In genomic region chr18:79963658-79964329, GRCh38 we compare ENCODE assay signal across 9 cellular contexts. TPM values are rescaled to one million over a fixed set of nuclear protein-coding genes. Genes with fewer than 3 reads are reported as not detected.
DNase-seq lines count a peak whose midpoint lies in the region; ATAC-seq and TF ChIP-seq lines count a peak whose summit lies in the region.
"Had no signal": no experiment of that assay in that cellular context is flagged by ENCODE, and none has a peak within 500 bp of the region (broad histone marks: within the 10 kb centered on the region; RNA-seq: fewer than 3 reads in every experiment).

No MANE protein-coding gene starts in this region.

- H3K4me3 ChIP-seq in GM23338 = peak overlapping the region; percentile 56
- H3K4me3 ChIP-seq in hepatocyte = no peak overlapping the region
- H3K4me3 ChIP-seq in smooth muscle cell = peak overlapping the region; percentile 69

- H3K4me1 Mint-ChIP-seq in GM23338 = peaks cover 27% of the 10 kb centered on the region
- H3K4me1 Mint-ChIP-seq in activated CD8-positive, alpha-beta T cell treated with anti-CD3 and anti-CD28 coated beads, Interleukin-2, amount 10 ng/mL, durations not matched to agents 7 days and 5 days (ENCODE audit: low read depth) = peaks cover 35% of the 10 kb centered on the region

- H3K4me2 ChIP-seq in GM23338 = peak overlapping the region; percentile 78
- H3K4me2 ChIP-seq in hepatocyte = peak overlapping the region; percentile 94
- peak overlapping the region; percentile 90 for H3K4me2 ChIP-seq in smooth muscle cell

- TF ChIP-seq CTCF in GM23338 (conservative IDR thresholded peaks at IDR 0.05; ENCODE audit: low read depth in 2 of 2) (no peak), hepatocyte (IDR thresholded peaks at IDR 0.05; ENCODE audit: poor library complexity) (no peak), smooth muscle cell (IDR thresholded peaks at IDR 0.05; ENCODE audit: borderline replicate concordance, insufficient read depth, poor library complexity, severe bottlenecking) (no peak)

- H2AFZ ChIP-seq in GM23338 (no peak overlapping the region), hepatocyte (no peak overlapping the region), smooth muscle cell (ENCODE audit: low read depth) (no peak overlapping the region)

- H3K4me3 Mint-ChIP-seq in GM23338 = peak overlapping the region; percentile 23; the same call in 2 of the 3 replicates
- H3K4me3 Mint-ChIP-seq in activated CD8-positive, alpha-beta T cell treated with anti-CD3 and anti-CD28 coated beads, Interleukin-2, amount 10 ng/mL, durations not matched to agents 7 days and 5 days = peak overlapping the region; percentile 22

- H3K27me3 Mint-ChIP-seq in GM23338 (ENCODE audit: insufficient read depth, low read depth, poor library complexity) = peaks cover 58% of the 10 kb centered on the region
- peaks cover 6% of the 10 kb centered on the region for H3K27me3 Mint-ChIP-seq in activated CD8-positive, alpha-beta T cell treated with anti-CD3 and anti-CD28 coated beads, Interleukin-2, amount 10 ng/mL, durations not matched to agents 7 days and 5 days (ENCODE audit: low read depth)

- POLR2A ChIA-PET in activated CD8-positive, alpha-beta T cell treated with anti-CD3 and anti-CD28 coated beads, Interleukin-2, amount 10 ng/mL, durations not matched to agents 7 days and 5 days (lab: Charles Lee) = interaction anchor here (1.8 kb wide), 1 partner anchor 12 kb away, joined by 6 read pairs; the partner anchor contains the start of gene SLC66A2

- 92% methylated on average over 29 of the region's 30 CpGs for WGBS in hepatocyte (ENCODE audit: low lambda C conversion rate, missing lambda C conversion rate)
- 91% methylated on average over 30 of the region's 30 CpGs for WGBS in smooth muscle cell (ENCODE audit: low lambda C conversion rate)

- H3K36me3 Mint-ChIP-seq in GM23338 (ENCODE audit: low read depth) = no peaks in the 10 kb centered on the region
- H3K36me3 Mint-ChIP-seq in activated CD8-positive, alpha-beta T cell treated with anti-CD3 and anti-CD28 coated beads, Interleukin-2, amount 10 ng/mL, durations not matched to agents 7 days and 5 days (ENCODE audit: low read depth) = peaks cover 5% of the 10 kb centered on the region

- peaks cover 25% of the 10 kb centered on the region for H3K4me1 ChIP-seq in GM23338 (ENCODE audit: insufficient read depth)
- peaks cover 20% of the 10 kb centered on the region for H3K4me1 ChIP-seq in hepatocyte (ENCODE audit: insufficient read depth)
- peaks cover 14% of the 10 kb centered on the region for H3K4me1 ChIP-seq in smooth muscle cell (ENCODE audit: low read depth)

- 0 out of 2 replicates have a peak, but pooled peaks cover 5% of the 10 kb centered on the region for H3K79me2 ChIP-seq in GM23338 (replicated peaks; ENCODE audit: insufficient read depth)
- peaks cover 24% of the 10 kb centered on the region for H3K79me2 ChIP-seq in hepatocyte
- H3K79me2 ChIP-seq in smooth muscle cell (ENCODE audit: low read depth) = peaks cover 3% of the 10 kb centered on the region

- H3K27ac Mint-ChIP-seq in GM23338 = no peak overlapping the region
- H3K27ac Mint-ChIP-seq in activated CD8-positive, alpha-beta T cell treated with anti-CD3 and anti-CD28 coated beads, Interleukin-2, amount 10 ng/mL, durations not matched to agents 7 days and 5 days = no peak overlapping the region

- no peaks in the 10 kb centered on the region for H3K9me3 ChIP-seq in hepatocyte (ENCODE audit: low read depth)
- no peaks in the 10 kb centered on the region for H3K9me3 ChIP-seq in smooth muscle cell (replicated peaks; ENCODE audit: low read depth)

- no peaks in the 10 kb centered on the region; the same call in 1 of the 3 replicates for H3K9me3 Mint-ChIP-seq in GM23338
- H3K9me3 Mint-ChIP-seq in activated CD8-positive, alpha-beta T cell treated with anti-CD3 and anti-CD28 coated beads, Interleukin-2, amount 10 ng/mL, durations not matched to agents 7 days and 5 days (ENCODE audit: insufficient read depth) = no peaks in the 10 kb centered on the region

- H3K27ac ChIP-seq in GM23338 (ENCODE audit: low read depth) (no peak overlapping the region), hepatocyte (peak overlapping the region; percentile 96), smooth muscle cell (ENCODE audit: low read depth) (peak overlapping the region; percentile 78)

- CTCF ChIA-PET in activated CD8-positive, alpha-beta T cell treated with anti-CD3 and anti-CD28 coated beads, Interleukin-2, amount 10 ng/mL, durations not matched to agents 7 days and 5 days (lab: Charles Lee) = interaction anchor here (0.9 kb wide), 1 partner anchor 21 kb away, joined by 5 read pairs; no protein-coding TSS in a partner anchor

- no peaks in the 10 kb centered on the region for H3K9me2 ChIP-seq in GM23338 (ENCODE audit: insufficient read depth)
- no peaks in the 10 kb centered on the region for H3K9me2 ChIP-seq in hepatocyte (replicated peaks; ENCODE audit: insufficient read depth)

- no peak for DNase-seq in GM23338 (ENCODE audit: low spot score)
- no peak for DNase-seq in activated CD8-positive, alpha-beta T cell treated with anti-CD3 and anti-CD28 coated beads, Interleukin-2, amount 10 ng/mL, durations not matched to agents 7 days and 5 days
- no peak for DNase-seq in hepatocyte (ENCODE audit: low spot score)
- DNase-seq in smooth muscle cell (lab: John Stamatoyannopoulos, UW; ENCODE audit: unreplicated experiment) = no peak
- no peak for DNase-seq in NCI-H2107 treated with DMSO at 0.1 percent for 48 hours (lab: John Stamatoyannopoulos, UW; ENCODE audit: unreplicated experiment)
- no peak for DNase-seq in superior temporal gyrus (ENCODE audit: extremely low spot score)
- DNase-seq in DMS114 treated with DMSO at 0.1 percent for 48 hours (lab: John Stamatoyannopoulos, UW; ENCODE audit: unreplicated experiment) = no peak
- DNase-seq: NCI-H1092 treated with DMSO at 0.1 percent for 48 hours had no signal

- ATAC-seq in GM23338 (peak; percentile 4; the same call in 2 of the 3 replicates), GM21423 (IDR thresholded peaks at IDR 0.05; ENCODE audit: unreplicated experiment) (no peak)
- ATAC-seq in activated CD8-positive, alpha-beta T cell treated with anti-CD3 and anti-CD28 coated beads, Interleukin-2, amount 10 ng/mL, durations not matched to agents 7 days and 5 days = no peak

- peaks cover 7% of the 10 kb centered on the region; the same call in 1 of the 2 replicates for H3F3A ChIP-seq in GM23338 (replicated peaks; ENCODE audit: low read depth)
- H3F3A ChIP-seq in smooth muscle cell (ENCODE audit: low read depth) = peaks cover 29% of the 10 kb centered on the region

- peaks cover 68% of the 10 kb centered on the region for H3K27me3 ChIP-seq in GM23338 (ENCODE audit: insufficient read depth)
- H3K27me3 ChIP-seq in hepatocyte = no peaks in the 10 kb centered on the region
- H3K27me3 ChIP-seq in smooth muscle cell (ENCODE audit: low read depth) = no peaks in the 10 kb centered on the region

- no peak overlapping the region for H3K9ac ChIP-seq in smooth muscle cell (ENCODE audit: low read depth)

- H3K36me3 ChIP-seq in GM23338 (ENCODE audit: insufficient read depth) (no peaks in the 10 kb centered on the region), hepatocyte (replicated peaks; ENCODE audit: insufficient read depth, low read depth) (no peaks in the 10 kb centered on the region), smooth muscle cell (ENCODE audit: low read depth) (no peaks in the 10 kb centered on the region)

- H4K20me1 ChIP-seq in GM23338 (replicated peaks; ENCODE audit: insufficient read depth) (peaks cover 6% of the 10 kb centered on the region), hepatocyte (ENCODE audit: insufficient read depth, poor library complexity, severe bottlenecking) (peaks cover 6% of the 10 kb centered on the region), smooth muscle cell (ENCODE audit: low read depth) (no peaks in the 10 kb centered on the region)

TF ChIP-seq in GM23338, 12 proteins besides CTCF, POLR2A, EP300 and RAD21 (continues in another document):
- no peak for TF ChIP-seq NANOG (IDR thresholded peaks at IDR 0.05; ENCODE audit: borderline replicate concordance)

RNA-seq across cellular contexts. Expression of gene HSBP1L1, which starts 0.6 kb away (rescaled TPM):
- 1.8 TPM in 1 of 2 replicates, not detected in the other for total RNA-seq in GM23338 (2014; rRNA removed; shearing (Covaris generic))
- polyA plus RNA-seq in GM23338 (2016; fragmentation: Nextera tagmentation; extraction: Ambion mirVana) (2.3 and 3.7 TPM in 2 replicates), hepatocyte (81.9 and 82.0 TPM in 2 replicates), smooth muscle cell (12.4 and 23.5 TPM in 2 replicates)
- total RNA-seq in activated CD8-positive, alpha-beta T cell treated with anti-CD3 and anti-CD28 coated beads, Interleukin-2, amount 10 ng/mL, durations not matched to agents 7 days and 5 days = 1 to 10 TPM in 1 of 2 experiments, under 1 TPM in 1; 0.50 to 1.5 TPM
- total RNA-seq in hepatocyte (55.2 and 58.7 TPM in 2 replicates), smooth muscle cell (11.8 and 24.6 TPM in 2 replicates)

RNA-seq across cellular contexts. Expression of gene SLC66A2, which starts 12.3 kb away (rescaled TPM):
- 10.9 and 18.1 TPM in 2 replicates for total RNA-seq in GM23338 (2014; rRNA removed; shearing (Covaris generic))
- polyA plus RNA-seq in GM23338 (2016; fragmentation: Nextera tagmentation; extraction: Ambion mirVana) (4.0 and 5.4 TPM in 2 replicates), hepatocyte (36.5 and 36.9 TPM in 2 replicates), smooth muscle cell (37.2 and 37.9 TPM in 2 replicates)
- total RNA-seq in activated CD8-positive, alpha-beta T cell treated with anti-CD3 and anti-CD28 coated beads, Interleukin-2, amount 10 ng/mL, durations not matched to agents 7 days and 5 days = 10 to 100 TPM; 21.6 to 23.2 TPM
- total RNA-seq in hepatocyte (23.4 and 31.1 TPM in 2 replicates), smooth muscle cell (21.2 and 23.6 TPM in 2 replicates)

RNA-seq across cellular contexts. Expression of gene TXNL4A, which starts 24.6 kb away (rescaled TPM):
- total RNA-seq in GM23338 (2014; rRNA removed; shearing (Covaris generic)) = 45.9 and 51.0 TPM in 2 replicates
- polyA plus RNA-seq in GM23338 (2016; fragmentation: Nextera tagmentation; extraction: Ambion mirVana) = 271 and 277 TPM in 2 replicates
- 100 to 1,000 TPM; 132 to 136 TPM for total RNA-seq in activated CD8-positive, alpha-beta T cell treated with anti-CD3 and anti-CD28 coated beads, Interleukin-2, amount 10 ng/mL, durations not matched to agents 7 days and 5 days
- total RNA-seq in hepatocyte = 54.2 and 71.9 TPM in 2 replicates
- 227 and 254 TPM in 2 replicates for polyA plus RNA-seq in hepatocyte
- 61.1 and 62.2 TPM in 2 replicates for total RNA-seq in smooth muscle cell
- 243 and 254 TPM in 2 replicates for polyA plus RNA-seq in smooth muscle cell
